Comparison of ENCODE assay signal across 20 cellular contexts in genomic region chr1:117110774-117111173, GRCh38. TPM values are rescaled to one million over a fixed set of nuclear protein-coding genes. Genes with fewer than 3 reads are reported as not detected.
DNase-seq lines count a peak whose midpoint lies in the region; ATAC-seq, FAIRE-seq and TF ChIP-seq lines count a peak whose summit lies in the region.
"Had no signal": no experiment of that assay in that cellular context is flagged by ENCODE, and none has a peak within 500 bp of the region (broad histone marks: within the 10 kb centered on the region; RNA-seq: fewer than 3 reads in every experiment).

No MANE protein-coding gene starts in this region.

- DNase-seq in H54 (ENCODE audit: insufficient read length, low spot score) (no peak), SW 1271 (lab: John Stamatoyannopoulos, UW) (peak; percentile 7 to 13), foreskin keratinocyte (peak; percentile 57 to 79), NCI-H2029 (lab: John Stamatoyannopoulos, UW) (no peak), T1000 (lab: John Stamatoyannopoulos, UW) (no peak), uterus (no peak)
- DNase-seq: activated CD8-positive, alpha-beta memory T cell treated with anti-CD3 and anti-CD28 coated beads for 24 hours; activated naive CD8-positive, alpha-beta T cell treated with anti-CD3 and anti-CD28 coated beads for 36 hours; activated T-cell treated with anti-CD3 and anti-CD28 coated beads, Interleukin-2, amount 50 U/mL, for 48 hours; brain microvascular endothelial cell; CD4-positive, CD25-positive, alpha-beta regulatory T cell; left ventricle myocardium superior; NCI-H524 had no signal

- no peaks in the 10 kb centered on the region for H3K9me3 ChIP-seq in uterus
- H3K9me3 ChIP-seq: esophagus muscularis mucosa, prostate gland had no signal

- H3K36me3 ChIP-seq in ACC112 (ENCODE audit: insufficient read depth, low read length) (peaks cover 13% of the 10 kb centered on the region), uterus (no peaks in the 10 kb centered on the region)
- H3K36me3 ChIP-seq: prostate gland had no signal

- no peak overlapping the region for H3K4me3 ChIP-seq in ACC112 (ENCODE audit: low read depth, low read length)
- H3K4me3 ChIP-seq in uterus, result no peak overlapping the region
- H3K4me3 ChIP-seq: esophagus muscularis mucosa, neural progenitor cell, prostate gland had no signal

- H3K4me1 ChIP-seq in ACC112 (ENCODE audit: control insufficient read depth, insufficient read depth, low read length, unreplicated experiment), result peaks cover 26% of the 10 kb centered on the region
- H3K4me1 ChIP-seq in foreskin keratinocyte, result peaks cover 9% of the 10 kb centered on the region
- H3K4me1 ChIP-seq in uterus, result no peaks in the 10 kb centered on the region
- H3K4me1 ChIP-seq: esophagus muscularis mucosa, neural progenitor cell, prostate gland had no signal

- ATAC-seq in foreskin keratinocyte, result peak; percentile 92
- no peak for ATAC-seq in HG02852 (IDR thresholded peaks at IDR 0.05; ENCODE audit: unreplicated experiment)
- ATAC-seq: left ventricle myocardium superior, Right ventricle myocardium inferior had no signal

- no peak overlapping the region for H2AFZ ChIP-seq in ACC112 (ENCODE audit: low read length, unreplicated experiment)
- H2AFZ ChIP-seq: neural progenitor cell had no signal

- H3K27ac ChIP-seq in ACC112 (ENCODE audit: low read depth, low read length) (peak overlapping the region; percentile 57), foreskin keratinocyte (no peak overlapping the region), uterus (no peak overlapping the region)
- H3K27ac ChIP-seq: brain microvascular endothelial cell, esophagus muscularis mucosa, neural progenitor cell, prostate gland had no signal

- no peak for TF ChIP-seq CTCF in foreskin keratinocyte (conservative IDR thresholded peaks at IDR 0.05)
- TF ChIP-seq CTCF in uterus (IDR thresholded peaks at IDR 0.05), result no peak

- H3K79me2 ChIP-seq in ACC112 (ENCODE audit: control insufficient read depth, insufficient read depth, low read length, unreplicated experiment), result no peaks in the 10 kb centered on the region

- H3K27me3 ChIP-seq in ACC112 (ENCODE audit: insufficient read depth, low read length), result no peaks in the 10 kb centered on the region
- no peaks in the 10 kb centered on the region for H3K27me3 ChIP-seq in foreskin keratinocyte
- H3K27me3 ChIP-seq in uterus, result no peaks in the 10 kb centered on the region
- H3K27me3 ChIP-seq: brain microvascular endothelial cell, esophagus muscularis mucosa, neural progenitor cell had no signal

- peak; percentile 27 for FAIRE-seq in H54 (lab: Jason Lieb, UNC)
- FAIRE-seq: HTR-8/SVneo had no signal

- TF ChIP-seq POLR2A in H54 (IDR thresholded peaks at IDR 0.05; ENCODE audit: low read depth, low read length) (no peak), uterus (IDR thresholded peaks at IDR 0.05) (no peak)

- intact Hi-C loops in uterus (cut with DNase I; ENCODE audit: low total_unique reads), result no loop called here

RNA-seq across cellular contexts. Expression of gene TRIM45, which starts 10.8 kb away (rescaled TPM):
- 2.3 and 2.9 TPM in 2 replicates for total RNA-seq in foreskin keratinocyte
- 1.7 TPM in 2 replicates for polyA plus RNA-seq in foreskin keratinocyte
- total RNA-seq in uterus, result 10 to 100 TPM in 1 of 4 donors, 1 to 10 TPM in 3; 2.6 to 16.7 (median 5.5) TPM

RNA-seq across cellular contexts. Expression of gene TTF2, which starts 50.6 kb away (rescaled TPM):
- total RNA-seq in foreskin keratinocyte, result 36.4 and 46.3 TPM in 2 replicates
- 10.4 and 15.0 TPM in 2 replicates for polyA plus RNA-seq in foreskin keratinocyte
- 10 to 100 TPM in 3 of 4 donors, 1 to 10 TPM in 1; 8.2 to 56.4 (median 17.0) TPM for total RNA-seq in uterus

Comparison
In these comparisons a context has a peak if more than half of its experiments do, and no peak if none do; other contexts are left out.
1. DNase-seq: peak in SW 1271 (2 of 2) and foreskin keratinocyte (2 of 2); none in H54 (single experiment), NCI-H2029 (single experiment), T1000 (single experiment) and uterus (0 of 2).